In the genomic region with DNA sequence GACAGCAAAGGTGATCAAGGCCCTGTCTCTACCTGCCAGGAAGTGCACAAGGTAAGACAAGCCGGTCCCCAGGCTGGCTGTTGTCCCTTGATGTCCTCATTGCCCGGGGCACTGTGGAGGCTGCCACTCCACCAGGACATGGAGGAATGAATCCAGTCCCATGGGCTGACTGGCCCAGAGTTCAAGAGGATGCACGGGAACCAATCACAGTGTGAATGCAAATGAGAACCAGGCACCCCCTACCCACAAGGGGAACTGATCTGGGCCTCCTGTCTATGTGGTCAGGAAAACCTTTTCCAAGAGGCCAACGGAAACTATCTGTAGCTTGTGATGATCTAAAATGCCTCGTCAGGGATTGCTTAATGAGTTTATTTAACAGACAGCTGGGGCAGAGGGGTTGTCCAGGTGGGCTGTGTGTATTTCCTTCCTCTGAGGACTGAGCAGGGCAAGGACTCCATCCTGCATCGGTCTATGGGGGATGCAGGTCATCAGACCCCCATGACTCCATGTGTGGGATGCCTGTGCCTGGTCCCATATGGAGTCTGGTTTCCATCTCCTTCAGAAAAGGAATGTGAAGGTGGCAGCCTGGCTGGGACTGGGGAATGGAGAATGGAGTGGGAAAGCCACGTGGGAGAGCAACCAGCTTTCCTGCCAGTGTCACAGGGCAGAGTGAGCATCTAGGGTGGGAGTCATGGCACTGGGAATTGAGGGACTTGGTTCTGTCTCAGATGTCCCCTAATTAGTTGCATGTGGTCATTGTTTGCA, we compare ENCODE assay signal across 1 cellular context.
TF ChIP-seq lines count a peak whose summit lies in the region.

No MANE protein-coding gene starts in this region.

TF ChIP-seq in GM12878, 131 proteins besides CTCF, POLR2A, EP300 and RAD21 (continued from another document):
- TF ChIP-seq, protein P1, sequence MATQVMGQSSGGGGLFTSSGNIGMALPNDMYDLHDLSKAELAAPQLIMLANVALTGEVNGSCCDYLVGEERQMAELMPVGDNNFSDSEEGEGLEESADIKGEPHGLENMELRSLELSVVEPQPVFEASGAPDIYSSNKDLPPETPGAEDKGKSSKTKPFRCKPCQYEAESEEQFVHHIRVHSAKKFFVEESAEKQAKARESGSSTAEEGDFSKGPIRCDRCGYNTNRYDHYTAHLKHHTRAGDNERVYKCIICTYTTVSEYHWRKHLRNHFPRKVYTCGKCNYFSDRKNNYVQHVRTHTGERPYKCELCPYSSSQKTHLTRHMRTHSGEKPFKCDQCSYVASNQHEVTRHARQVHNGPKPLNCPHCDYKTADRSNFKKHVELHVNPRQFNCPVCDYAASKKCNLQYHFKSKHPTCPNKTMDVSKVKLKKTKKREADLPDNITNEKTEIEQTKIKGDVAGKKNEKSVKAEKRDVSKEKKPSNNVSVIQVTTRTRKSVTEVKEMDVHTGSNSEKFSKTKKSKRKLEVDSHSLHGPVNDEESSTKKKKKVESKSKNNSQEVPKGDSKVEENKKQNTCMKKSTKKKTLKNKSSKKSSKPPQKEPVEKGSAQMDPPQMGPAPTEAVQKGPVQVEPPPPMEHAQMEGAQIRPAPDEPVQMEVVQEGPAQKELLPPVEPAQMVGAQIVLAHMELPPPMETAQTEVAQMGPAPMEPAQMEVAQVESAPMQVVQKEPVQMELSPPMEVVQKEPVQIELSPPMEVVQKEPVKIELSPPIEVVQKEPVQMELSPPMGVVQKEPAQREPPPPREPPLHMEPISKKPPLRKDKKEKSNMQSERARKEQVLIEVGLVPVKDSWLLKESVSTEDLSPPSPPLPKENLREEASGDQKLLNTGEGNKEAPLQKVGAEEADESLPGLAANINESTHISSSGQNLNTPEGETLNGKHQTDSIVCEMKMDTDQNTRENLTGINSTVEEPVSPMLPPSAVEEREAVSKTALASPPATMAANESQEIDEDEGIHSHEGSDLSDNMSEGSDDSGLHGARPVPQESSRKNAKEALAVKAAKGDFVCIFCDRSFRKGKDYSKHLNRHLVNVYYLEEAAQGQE (IDR thresholded peaks at IDR 0.05; ENCODE audit: low read depth, low read length), result no peak
